Comparison of ENCODE assay signal across 1 cellular context in the genomic region with DNA sequence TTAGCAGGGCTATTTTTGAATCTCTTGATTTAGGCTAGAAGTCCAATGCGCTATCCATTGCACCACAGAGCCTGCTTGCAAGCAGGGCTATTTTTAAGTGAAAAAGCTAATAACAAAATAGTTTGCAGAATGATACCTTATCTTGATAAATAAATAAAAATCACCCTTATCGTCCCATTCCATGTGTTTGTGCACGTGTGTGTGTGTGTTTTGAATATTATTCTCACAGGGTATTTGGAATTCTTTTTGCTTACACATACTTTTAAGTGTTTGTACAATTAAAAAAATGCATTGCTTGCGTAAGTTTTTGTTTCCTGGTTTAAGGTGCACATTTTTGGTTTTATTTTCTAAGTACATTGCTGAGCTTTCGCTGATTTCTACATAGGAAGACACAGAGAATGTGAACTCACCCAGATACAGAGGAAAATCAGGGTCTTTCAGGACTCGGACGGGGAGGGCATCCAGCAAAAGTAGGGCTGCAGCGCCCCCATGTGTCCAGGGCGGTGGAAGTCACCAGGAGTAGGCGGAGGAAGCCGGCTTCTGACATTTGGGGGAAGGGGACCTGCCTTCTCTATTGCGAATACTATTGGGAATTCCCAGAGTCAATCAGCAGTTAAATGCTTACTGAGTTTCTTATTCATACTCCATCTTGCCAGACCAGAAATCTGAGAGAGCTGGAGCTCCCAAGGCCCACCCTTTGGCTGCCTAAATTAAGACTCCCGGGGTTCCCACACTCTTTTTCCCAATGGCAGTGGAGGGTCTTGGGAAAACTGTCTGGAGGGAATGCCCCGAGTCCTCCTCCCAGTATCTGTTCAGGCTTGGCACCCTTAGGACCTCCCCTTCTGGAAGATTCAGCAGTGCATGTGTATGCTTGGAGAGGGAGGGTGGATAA.
A peak's percentile ranks its signal among the peaks of the same experiment; 100 is the strongest.
TF ChIP-seq lines count a peak whose summit lies in the region.

No MANE protein-coding gene starts in this region.

TF ChIP-seq in HepG2, 621 proteins besides CTCF, POLR2A, EP300 and RAD21 (continued from another document and continues in another):
- TF ChIP-seq, protein P1, sequence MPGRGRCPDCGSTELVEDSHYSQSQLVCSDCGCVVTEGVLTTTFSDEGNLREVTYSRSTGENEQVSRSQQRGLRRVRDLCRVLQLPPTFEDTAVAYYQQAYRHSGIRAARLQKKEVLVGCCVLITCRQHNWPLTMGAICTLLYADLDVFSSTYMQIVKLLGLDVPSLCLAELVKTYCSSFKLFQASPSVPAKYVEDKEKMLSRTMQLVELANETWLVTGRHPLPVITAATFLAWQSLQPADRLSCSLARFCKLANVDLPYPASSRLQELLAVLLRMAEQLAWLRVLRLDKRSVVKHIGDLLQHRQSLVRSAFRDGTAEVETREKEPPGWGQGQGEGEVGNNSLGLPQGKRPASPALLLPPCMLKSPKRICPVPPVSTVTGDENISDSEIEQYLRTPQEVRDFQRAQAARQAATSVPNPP (CRISPR knock-in tag; IDR thresholded peaks at IDR 0.05), result no peak
- TF ChIP-seq ZNF614 (CRISPR knock-in tag; IDR thresholded peaks at IDR 0.05; ENCODE audit: borderline replicate concordance) (0 out of 2 replicates have a peak, but pooled peaks have one; percentile 38), PCBP1 (IDR thresholded peaks at IDR 0.05; ENCODE audit: borderline replicate concordance, low read depth, low read length) (no peak), LCORL (IDR thresholded peaks at IDR 0.05) (no peak), LCORL (CRISPR knock-in tag; IDR thresholded peaks at IDR 0.05) (peak; percentile 57; the same call in 1 of the 2 replicates), CCAR2 (optimal IDR thresholded peaks at IDR 0.05; ENCODE audit: low read depth, low read length) (no peak), TCF7 (IDR thresholded peaks at IDR 0.05; ENCODE audit: low read depth) (no peak; the same call in 1 of the 2 replicates), ESRRA (CRISPR knock-in tag; IDR thresholded peaks at IDR 0.05; ENCODE audit: low read depth) (no peak), ZNF260 (CRISPR knock-in tag; IDR thresholded peaks at IDR 0.05; ENCODE audit: borderline replicate concordance, low read depth) (no peak), ZFP90 (CRISPR knock-in tag; IDR thresholded peaks at IDR 0.05; ENCODE audit: borderline replicate concordance) (no peak), ZNF296 (CRISPR knock-in tag; conservative IDR thresholded peaks at IDR 0.05) (no peak), ZNF83 (CRISPR knock-in tag; IDR thresholded peaks at IDR 0.05; ENCODE audit: borderline replicate concordance) (no peak), ZNF792 (CRISPR knock-in tag; IDR thresholded peaks at IDR 0.05) (0 out of 2 replicates have a peak, but pooled peaks have one; percentile 37), THYN1 (CRISPR knock-in tag; IDR thresholded peaks at IDR 0.05; ENCODE audit: borderline replicate concordance, low read depth) (no peak), ARNT2 (CRISPR knock-in tag; IDR thresholded peaks at IDR 0.05; ENCODE audit: low read depth) (no peak), PRMT3 (CRISPR knock-in tag; IDR thresholded peaks at IDR 0.05; ENCODE audit: borderline replicate concordance, low read depth) (no peak), RFX1 (IDR thresholded peaks at IDR 0.05) (no peak), TCF7L2 (IDR thresholded peaks at IDR 0.05; ENCODE audit: low read depth, low read length) (no peak), JARID2 (CRISPR knock-in tag; IDR thresholded peaks at IDR 0.05; ENCODE audit: insufficient replicate concordance) (no peak), ZNF850 (CRISPR knock-in tag; conservative IDR thresholded peaks at IDR 0.05) (no peak), CBFB (CRISPR knock-in tag; IDR thresholded peaks at IDR 0.05) (no peak), ZNF20 (CRISPR knock-in tag; IDR thresholded peaks at IDR 0.05) (no peak), FOXP1 (IDR thresholded peaks at IDR 0.05) (no peak), FOXP1 (CRISPR knock-in tag; IDR thresholded peaks at IDR 0.05) (no peak), ZNF282 (IDR thresholded peaks at IDR 0.05; ENCODE audit: partially characterized antibody) (no peak), PAX8 (CRISPR knock-in tag; IDR thresholded peaks at IDR 0.05; ENCODE audit: borderline replicate concordance) (no peak), REL (CRISPR knock-in tag; conservative IDR thresholded peaks at IDR 0.05) (no peak), RFXANK (CRISPR knock-in tag; IDR thresholded peaks at IDR 0.05) (no peak), NFE2 (CRISPR knock-in tag; IDR thresholded peaks at IDR 0.05) (no peak), U2AF2 (IDR thresholded peaks at IDR 0.05; ENCODE audit: low read depth, low read length) (no peak), SAP130 (CRISPR knock-in tag; IDR thresholded peaks at IDR 0.05; ENCODE audit: low read depth) (0 out of 2 replicates have a peak, but pooled peaks have one; percentile 16), ONECUT2 (CRISPR knock-in tag; IDR thresholded peaks at IDR 0.05) (no peak), SCMH1 (CRISPR knock-in tag; IDR thresholded peaks at IDR 0.05; ENCODE audit: borderline replicate concordance) (no peak)
- TF ChIP-seq, protein P2, sequence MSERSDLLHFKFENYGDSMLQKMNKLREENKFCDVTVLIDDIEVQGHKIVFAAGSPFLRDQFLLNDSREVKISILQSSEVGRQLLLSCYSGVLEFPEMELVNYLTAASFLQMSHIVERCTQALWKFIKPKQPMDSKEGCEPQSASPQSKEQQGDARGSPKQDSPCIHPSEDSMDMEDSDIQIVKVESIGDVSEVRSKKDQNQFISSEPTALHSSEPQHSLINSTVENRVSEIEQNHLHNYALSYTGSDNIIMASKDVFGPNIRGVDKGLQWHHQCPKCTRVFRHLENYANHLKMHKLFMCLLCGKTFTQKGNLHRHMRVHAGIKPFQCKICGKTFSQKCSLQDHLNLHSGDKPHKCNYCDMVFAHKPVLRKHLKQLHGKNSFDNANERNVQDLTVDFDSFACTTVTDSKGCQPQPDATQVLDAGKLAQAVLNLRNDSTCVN (CRISPR knock-in tag; IDR thresholded peaks at IDR 0.05; ENCODE audit: borderline replicate concordance), result no peak
- TF ChIP-seq, protein P3, sequence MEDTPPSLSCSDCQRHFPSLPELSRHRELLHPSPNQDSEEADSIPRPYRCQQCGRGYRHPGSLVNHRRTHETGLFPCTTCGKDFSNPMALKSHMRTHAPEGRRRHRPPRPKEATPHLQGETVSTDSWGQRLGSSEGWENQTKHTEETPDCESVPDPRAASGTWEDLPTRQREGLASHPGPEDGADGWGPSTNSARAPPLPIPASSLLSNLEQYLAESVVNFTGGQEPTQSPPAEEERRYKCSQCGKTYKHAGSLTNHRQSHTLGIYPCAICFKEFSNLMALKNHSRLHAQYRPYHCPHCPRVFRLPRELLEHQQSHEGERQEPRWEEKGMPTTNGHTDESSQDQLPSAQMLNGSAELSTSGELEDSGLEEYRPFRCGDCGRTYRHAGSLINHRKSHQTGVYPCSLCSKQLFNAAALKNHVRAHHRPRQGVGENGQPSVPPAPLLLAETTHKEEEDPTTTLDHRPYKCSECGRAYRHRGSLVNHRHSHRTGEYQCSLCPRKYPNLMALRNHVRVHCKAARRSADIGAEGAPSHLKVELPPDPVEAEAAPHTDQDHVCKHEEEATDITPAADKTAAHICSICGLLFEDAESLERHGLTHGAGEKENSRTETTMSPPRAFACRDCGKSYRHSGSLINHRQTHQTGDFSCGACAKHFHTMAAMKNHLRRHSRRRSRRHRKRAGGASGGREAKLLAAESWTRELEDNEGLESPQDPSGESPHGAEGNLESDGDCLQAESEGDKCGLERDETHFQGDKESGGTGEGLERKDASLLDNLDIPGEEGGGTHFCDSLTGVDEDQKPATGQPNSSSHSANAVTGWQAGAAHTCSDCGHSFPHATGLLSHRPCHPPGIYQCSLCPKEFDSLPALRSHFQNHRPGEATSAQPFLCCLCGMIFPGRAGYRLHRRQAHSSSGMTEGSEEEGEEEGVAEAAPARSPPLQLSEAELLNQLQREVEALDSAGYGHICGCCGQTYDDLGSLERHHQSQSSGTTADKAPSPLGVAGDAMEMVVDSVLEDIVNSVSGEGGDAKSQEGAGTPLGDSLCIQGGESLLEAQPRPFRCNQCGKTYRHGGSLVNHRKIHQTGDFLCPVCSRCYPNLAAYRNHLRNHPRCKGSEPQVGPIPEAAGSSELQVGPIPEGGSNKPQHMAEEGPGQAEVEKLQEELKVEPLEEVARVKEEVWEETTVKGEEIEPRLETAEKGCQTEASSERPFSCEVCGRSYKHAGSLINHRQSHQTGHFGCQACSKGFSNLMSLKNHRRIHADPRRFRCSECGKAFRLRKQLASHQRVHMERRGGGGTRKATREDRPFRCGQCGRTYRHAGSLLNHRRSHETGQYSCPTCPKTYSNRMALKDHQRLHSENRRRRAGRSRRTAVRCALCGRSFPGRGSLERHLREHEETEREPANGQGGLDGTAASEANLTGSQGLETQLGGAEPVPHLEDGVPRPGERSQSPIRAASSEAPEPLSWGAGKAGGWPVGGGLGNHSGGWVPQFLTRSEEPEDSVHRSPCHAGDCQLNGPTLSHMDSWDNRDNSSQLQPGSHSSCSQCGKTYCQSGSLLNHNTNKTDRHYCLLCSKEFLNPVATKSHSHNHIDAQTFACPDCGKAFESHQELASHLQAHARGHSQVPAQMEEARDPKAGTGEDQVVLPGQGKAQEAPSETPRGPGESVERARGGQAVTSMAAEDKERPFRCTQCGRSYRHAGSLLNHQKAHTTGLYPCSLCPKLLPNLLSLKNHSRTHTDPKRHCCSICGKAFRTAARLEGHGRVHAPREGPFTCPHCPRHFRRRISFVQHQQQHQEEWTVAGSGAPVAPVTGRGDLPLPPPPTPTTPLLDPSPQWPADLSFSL (CRISPR knock-in tag; IDR thresholded peaks at IDR 0.05), result no peak
- TF ChIP-seq, protein P4, sequence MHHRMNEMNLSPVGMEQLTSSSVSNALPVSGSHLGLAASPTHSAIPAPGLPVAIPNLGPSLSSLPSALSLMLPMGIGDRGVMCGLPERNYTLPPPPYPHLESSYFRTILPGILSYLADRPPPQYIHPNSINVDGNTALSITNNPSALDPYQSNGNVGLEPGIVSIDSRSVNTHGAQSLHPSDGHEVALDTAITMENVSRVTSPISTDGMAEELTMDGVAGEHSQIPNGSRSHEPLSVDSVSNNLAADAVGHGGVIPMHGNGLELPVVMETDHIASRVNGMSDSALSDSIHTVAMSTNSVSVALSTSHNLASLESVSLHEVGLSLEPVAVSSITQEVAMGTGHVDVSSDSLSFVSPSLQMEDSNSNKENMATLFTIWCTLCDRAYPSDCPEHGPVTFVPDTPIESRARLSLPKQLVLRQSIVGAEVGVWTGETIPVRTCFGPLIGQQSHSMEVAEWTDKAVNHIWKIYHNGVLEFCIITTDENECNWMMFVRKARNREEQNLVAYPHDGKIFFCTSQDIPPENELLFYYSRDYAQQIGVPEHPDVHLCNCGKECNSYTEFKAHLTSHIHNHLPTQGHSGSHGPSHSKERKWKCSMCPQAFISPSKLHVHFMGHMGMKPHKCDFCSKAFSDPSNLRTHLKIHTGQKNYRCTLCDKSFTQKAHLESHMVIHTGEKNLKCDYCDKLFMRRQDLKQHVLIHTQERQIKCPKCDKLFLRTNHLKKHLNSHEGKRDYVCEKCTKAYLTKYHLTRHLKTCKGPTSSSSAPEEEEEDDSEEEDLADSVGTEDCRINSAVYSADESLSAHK (CRISPR knock-in tag; IDR thresholded peaks at IDR 0.05; ENCODE audit: borderline replicate concordance), result no peak
- TF ChIP-seq, protein P5, sequence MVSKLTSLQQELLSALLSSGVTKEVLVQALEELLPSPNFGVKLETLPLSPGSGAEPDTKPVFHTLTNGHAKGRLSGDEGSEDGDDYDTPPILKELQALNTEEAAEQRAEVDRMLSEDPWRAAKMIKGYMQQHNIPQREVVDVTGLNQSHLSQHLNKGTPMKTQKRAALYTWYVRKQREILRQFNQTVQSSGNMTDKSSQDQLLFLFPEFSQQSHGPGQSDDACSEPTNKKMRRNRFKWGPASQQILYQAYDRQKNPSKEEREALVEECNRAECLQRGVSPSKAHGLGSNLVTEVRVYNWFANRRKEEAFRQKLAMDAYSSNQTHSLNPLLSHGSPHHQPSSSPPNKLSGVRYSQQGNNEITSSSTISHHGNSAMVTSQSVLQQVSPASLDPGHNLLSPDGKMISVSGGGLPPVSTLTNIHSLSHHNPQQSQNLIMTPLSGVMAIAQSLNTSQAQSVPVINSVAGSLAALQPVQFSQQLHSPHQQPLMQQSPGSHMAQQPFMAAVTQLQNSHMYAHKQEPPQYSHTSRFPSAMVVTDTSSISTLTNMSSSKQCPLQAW (CRISPR knock-in tag; IDR thresholded peaks at IDR 0.05), result peak; percentile 28; the same call in 1 of the 2 replicates
- TF ChIP-seq, protein P6, sequence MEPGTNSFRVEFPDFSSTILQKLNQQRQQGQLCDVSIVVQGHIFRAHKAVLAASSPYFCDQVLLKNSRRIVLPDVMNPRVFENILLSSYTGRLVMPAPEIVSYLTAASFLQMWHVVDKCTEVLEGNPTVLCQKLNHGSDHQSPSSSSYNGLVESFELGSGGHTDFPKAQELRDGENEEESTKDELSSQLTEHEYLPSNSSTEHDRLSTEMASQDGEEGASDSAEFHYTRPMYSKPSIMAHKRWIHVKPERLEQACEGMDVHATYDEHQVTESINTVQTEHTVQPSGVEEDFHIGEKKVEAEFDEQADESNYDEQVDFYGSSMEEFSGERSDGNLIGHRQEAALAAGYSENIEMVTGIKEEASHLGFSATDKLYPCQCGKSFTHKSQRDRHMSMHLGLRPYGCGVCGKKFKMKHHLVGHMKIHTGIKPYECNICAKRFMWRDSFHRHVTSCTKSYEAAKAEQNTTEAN (CRISPR knock-in tag; conservative IDR thresholded peaks at IDR 0.05), result no peak
- TF ChIP-seq, protein P7, sequence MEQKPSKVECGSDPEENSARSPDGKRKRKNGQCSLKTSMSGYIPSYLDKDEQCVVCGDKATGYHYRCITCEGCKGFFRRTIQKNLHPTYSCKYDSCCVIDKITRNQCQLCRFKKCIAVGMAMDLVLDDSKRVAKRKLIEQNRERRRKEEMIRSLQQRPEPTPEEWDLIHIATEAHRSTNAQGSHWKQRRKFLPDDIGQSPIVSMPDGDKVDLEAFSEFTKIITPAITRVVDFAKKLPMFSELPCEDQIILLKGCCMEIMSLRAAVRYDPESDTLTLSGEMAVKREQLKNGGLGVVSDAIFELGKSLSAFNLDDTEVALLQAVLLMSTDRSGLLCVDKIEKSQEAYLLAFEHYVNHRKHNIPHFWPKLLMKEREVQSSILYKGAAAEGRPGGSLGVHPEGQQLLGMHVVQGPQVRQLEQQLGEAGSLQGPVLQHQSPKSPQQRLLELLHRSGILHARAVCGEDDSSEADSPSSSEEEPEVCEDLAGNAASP (CRISPR knock-in tag; IDR thresholded peaks at IDR 0.05; ENCODE audit: borderline replicate concordance), result 0 out of 2 replicates have a peak, but pooled peaks have one; percentile 53
- TF ChIP-seq, protein P8, sequence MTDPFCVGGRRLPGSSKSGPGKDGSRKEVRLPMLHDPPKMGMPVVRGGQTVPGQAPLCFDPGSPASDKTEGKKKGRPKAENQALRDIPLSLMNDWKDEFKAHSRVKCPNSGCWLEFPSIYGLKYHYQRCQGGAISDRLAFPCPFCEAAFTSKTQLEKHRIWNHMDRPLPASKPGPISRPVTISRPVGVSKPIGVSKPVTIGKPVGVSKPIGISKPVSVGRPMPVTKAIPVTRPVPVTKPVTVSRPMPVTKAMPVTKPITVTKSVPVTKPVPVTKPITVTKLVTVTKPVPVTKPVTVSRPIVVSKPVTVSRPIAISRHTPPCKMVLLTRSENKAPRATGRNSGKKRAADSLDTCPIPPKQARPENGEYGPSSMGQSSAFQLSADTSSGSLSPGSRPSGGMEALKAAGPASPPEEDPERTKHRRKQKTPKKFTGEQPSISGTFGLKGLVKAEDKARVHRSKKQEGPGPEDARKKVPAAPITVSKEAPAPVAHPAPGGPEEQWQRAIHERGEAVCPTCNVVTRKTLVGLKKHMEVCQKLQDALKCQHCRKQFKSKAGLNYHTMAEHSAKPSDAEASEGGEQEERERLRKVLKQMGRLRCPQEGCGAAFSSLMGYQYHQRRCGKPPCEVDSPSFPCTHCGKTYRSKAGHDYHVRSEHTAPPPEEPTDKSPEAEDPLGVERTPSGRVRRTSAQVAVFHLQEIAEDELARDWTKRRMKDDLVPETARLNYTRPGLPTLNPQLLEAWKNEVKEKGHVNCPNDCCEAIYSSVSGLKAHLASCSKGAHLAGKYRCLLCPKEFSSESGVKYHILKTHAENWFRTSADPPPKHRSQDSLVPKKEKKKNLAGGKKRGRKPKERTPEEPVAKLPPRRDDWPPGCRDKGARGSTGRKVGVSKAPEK (CRISPR knock-in tag; IDR thresholded peaks at IDR 0.05; ENCODE audit: borderline replicate concordance), result no peak
